Comparison of ENCODE assay signal across 16 cellular contexts in genomic region chr14:55720796-55721195, GRCh38.
DNase-seq lines count a peak whose midpoint lies in the region; ATAC-seq and TF ChIP-seq lines count a peak whose summit lies in the region.
"Had no signal": no experiment of that assay in that cellular context is flagged by ENCODE, and none has a peak within 500 bp of the region (broad histone marks: within the 10 kb centered on the region; RNA-seq: fewer than 3 reads in every experiment).

No MANE protein-coding gene starts in this region.

- no peaks in the 10 kb centered on the region for H3K27me3 Mint-ChIP-seq in activated T-helper 2 cell treated with anti-CD3 and anti-CD28 coated beads, Interferon-gamma antibody, Interleukin-2, Interleukin-4, amounts not matched to agents 10 μg/mL and 5 μg/mL and 100 μg/mL, durations not matched to agents 14 hours and 24 hours and 36 hours (ENCODE audit: low read depth)
- H3K27me3 Mint-ChIP-seq: B cell; CD4-positive, alpha-beta T cell had no signal

- H2AK5ac ChIP-seq in trophoblast cell (ENCODE audit: low read length): no peak overlapping the region

- no peak overlapping the region for H3K14ac ChIP-seq in trophoblast cell (ENCODE audit: low read length)

- H3K23ac ChIP-seq in trophoblast cell (ENCODE audit: low read length): no peak overlapping the region

- no peak overlapping the region for H3K4me2 ChIP-seq in trophoblast cell (ENCODE audit: low read length)
- H3K4me2 ChIP-seq: A549 had no signal

- H3K27me3 ChIP-seq in trophoblast cell (ENCODE audit: insufficient read depth, low read length) (no peaks in the 10 kb centered on the region), gastrocnemius medialis (no peaks in the 10 kb centered on the region)
- H3K27me3 ChIP-seq: BLaER1 treated with 17β-estradiol and CSF1 and Interleukin-3, amounts not matched to agents 10 nM and 100 nM had no signal

- peak overlapping the region; percentile 99 for H3K27ac ChIP-seq in SK-N-MC
- peak overlapping the region; percentile 44 for H3K27ac ChIP-seq in epithelial cell of prostate
- no peak overlapping the region for H3K27ac ChIP-seq in trophoblast cell (ENCODE audit: low read depth, low read length)
- H3K27ac ChIP-seq in gastrocnemius medialis: no peak overlapping the region
- H3K27ac ChIP-seq: 22Rv1; A549; BLaER1 treated with 17β-estradiol and CSF1 and Interleukin-3, amounts not matched to agents 10 nM and 100 nM; C4-2B had no signal

- no peak overlapping the region for H3K4me3 Mint-ChIP-seq in activated T-helper 2 cell treated with anti-CD3 and anti-CD28 coated beads, Interferon-gamma antibody, Interleukin-2, Interleukin-4, amounts not matched to agents 10 μg/mL and 5 μg/mL and 100 μg/mL, durations not matched to agents 14 hours and 24 hours and 36 hours (ENCODE audit: low read depth)
- H3K4me3 Mint-ChIP-seq: B cell; CD4-positive, alpha-beta T cell; CD8-positive, alpha-beta T cell had no signal

- H3K4me1 ChIP-seq in trophoblast cell (ENCODE audit: control insufficient read depth in 1 of 2, insufficient read depth in 2 of 2, low read length in 2 of 2): no peaks in the 10 kb centered on the region
- H3K4me1 ChIP-seq in gastrocnemius medialis: no peaks in the 10 kb centered on the region
- H3K4me1 ChIP-seq: A549, Caco-2 had no signal

- H3K36me3 Mint-ChIP-seq in activated T-helper 2 cell treated with anti-CD3 and anti-CD28 coated beads, Interferon-gamma antibody, Interleukin-2, Interleukin-4, amounts not matched to agents 10 μg/mL and 5 μg/mL and 100 μg/mL, durations not matched to agents 14 hours and 24 hours and 36 hours (ENCODE audit: low read depth): no peaks in the 10 kb centered on the region
- H3K36me3 Mint-ChIP-seq in activated naive CD4-positive, alpha-beta T cell treated with anti-CD3 and anti-CD28 coated beads, Interleukin-2, amount 50 U/mL, for 72 hours: no peaks in the 10 kb centered on the region
- H3K36me3 Mint-ChIP-seq: CD8-positive, alpha-beta T cell had no signal

- H4K91ac ChIP-seq in trophoblast cell (ENCODE audit: low read depth, low read length): no peak overlapping the region

- intact Hi-C loops in activated T-helper 2 cell treated with anti-CD3 and anti-CD28 coated beads, Interferon-gamma antibody, Interleukin-2, Interleukin-4, amounts not matched to agents 10 μg/mL and 5 μg/mL and 100 μg/mL, durations not matched to agents 14 hours and 24 hours and 36 hours (cut with micrococcal nuclease): no loop called here
- intact Hi-C loops in gastrocnemius medialis (cut with DNase I; ENCODE audit: low total_unique reads): no loop called here

- H3K36me3 ChIP-seq in SK-N-MC (ENCODE audit: insufficient read depth, low read length): no peaks in the 10 kb centered on the region
- no peaks in the 10 kb centered on the region for H3K36me3 ChIP-seq in trophoblast cell (ENCODE audit: control insufficient read depth in 1 of 2, insufficient read depth in 2 of 2, low read length in 2 of 2)
- no peaks in the 10 kb centered on the region for H3K36me3 ChIP-seq in gastrocnemius medialis
- H3K36me3 ChIP-seq: BLaER1 treated with 17β-estradiol and CSF1 and Interleukin-3, amounts not matched to agents 10 nM and 100 nM had no signal

- H3K18ac ChIP-seq in trophoblast cell (ENCODE audit: low read length): no peak overlapping the region

- no CpG with 5 or more reads among the region's 4 CpGs for WGBS in trophoblast cell (ENCODE audit: extremely low coverage, insufficient coverage, insufficient read length)

- no peak overlapping the region for H2BK120ac ChIP-seq in trophoblast cell (ENCODE audit: insufficient read depth, low read length, poor library complexity)

- no peak overlapping the region for H2BK12ac ChIP-seq in trophoblast cell (ENCODE audit: low read length)

- H2AFZ ChIP-seq in trophoblast cell (ENCODE audit: insufficient read depth, low read length, poor library complexity): no peak overlapping the region

- DNase-seq in M059J (ENCODE audit: low read depth) (peak; percentile 16), SK-N-MC (ENCODE audit: low read depth, low spot score) (no peak), epithelial cell of prostate (ENCODE audit: low read depth, low spot score) (no peak), trophoblast cell (peak; percentile 58 to 84), gastrocnemius medialis (no peak)
- DNase-seq in activated T-helper 2 cell treated with anti-CD3 and anti-CD28 coated beads, Interferon-gamma antibody, Interleukin-2, Interleukin-4, amounts not matched to agents 10 μg/mL and 5 μg/mL and 100 μg/mL, durations not matched to agents 14 hours and 24 hours and 36 hours (ENCODE audit: low spot score): no peak
- DNase-seq in activated naive CD4-positive, alpha-beta T cell treated with anti-CD3 and anti-CD28 coated beads, Interleukin-2, amount 50 U/mL, for 72 hours (ENCODE audit: low spot score in 2 of 2): no peak
- DNase-seq: Caco-2; CD4-positive, alpha-beta T cell; CD8-positive, alpha-beta T cell; GF-D8 had no signal

- H3K4me3 ChIP-seq in SK-N-MC (no peak overlapping the region), trophoblast cell (ENCODE audit: low read depth, low read length) (no peak overlapping the region), gastrocnemius medialis (no peak overlapping the region)
- H3K4me3 ChIP-seq: A549; BLaER1 treated with 17β-estradiol and CSF1 and Interleukin-3, amounts not matched to agents 10 nM and 100 nM had no signal

- TF ChIP-seq CTCF in gastrocnemius medialis (IDR thresholded peaks at IDR 0.05 in 4 of 5, conservative IDR thresholded peaks at IDR 0.05 in 1 of 5): no peak

- no peak overlapping the region for H2BK5ac ChIP-seq in trophoblast cell (ENCODE audit: low read depth, low read length, poor library complexity)

- no peaks in the 10 kb centered on the region for H3K79me1 ChIP-seq in trophoblast cell (ENCODE audit: low read length)

- H3K9me3 ChIP-seq in SK-N-MC (ENCODE audit: low read depth, low read length): no peaks in the 10 kb centered on the region
- no peaks in the 10 kb centered on the region for H3K9me3 ChIP-seq in trophoblast cell (ENCODE audit: insufficient read depth, low read depth, low read length)
- no peaks in the 10 kb centered on the region for H3K9me3 ChIP-seq in gastrocnemius medialis
- H3K9me3 ChIP-seq: A549, Caco-2 had no signal

- no peak overlapping the region for H4K12ac ChIP-seq in trophoblast cell (ENCODE audit: low read depth, low read length)

- TF ChIP-seq POLR2A in gastrocnemius medialis (IDR thresholded peaks at IDR 0.05): no peak

- H3K27ac Mint-ChIP-seq in activated T-helper 2 cell treated with anti-CD3 and anti-CD28 coated beads, Interferon-gamma antibody, Interleukin-2, Interleukin-4, amounts not matched to agents 10 μg/mL and 5 μg/mL and 100 μg/mL, durations not matched to agents 14 hours and 24 hours and 36 hours: no peak overlapping the region
- no peak overlapping the region for H3K27ac Mint-ChIP-seq in activated naive CD4-positive, alpha-beta T cell treated with anti-CD3 and anti-CD28 coated beads, Interleukin-2, amount 50 U/mL, for 72 hours
- H3K27ac Mint-ChIP-seq: B cell; CD4-positive, alpha-beta T cell; CD8-positive, alpha-beta T cell had no signal

- H3K79me2 ChIP-seq in trophoblast cell (ENCODE audit: control insufficient read depth, insufficient read depth, low read length, poor library complexity): no peaks in the 10 kb centered on the region

- no peaks in the 10 kb centered on the region for H3K9me3 Mint-ChIP-seq in activated T-helper 2 cell treated with anti-CD3 and anti-CD28 coated beads, Interferon-gamma antibody, Interleukin-2, Interleukin-4, amounts not matched to agents 10 μg/mL and 5 μg/mL and 100 μg/mL, durations not matched to agents 14 hours and 24 hours and 36 hours
- no peaks in the 10 kb centered on the region for H3K9me3 Mint-ChIP-seq in activated naive CD4-positive, alpha-beta T cell treated with anti-CD3 and anti-CD28 coated beads, Interleukin-2, amount 50 U/mL, for 72 hours
- H3K9me3 Mint-ChIP-seq: CD4-positive, alpha-beta T cell; CD8-positive, alpha-beta T cell had no signal

- H4K8ac ChIP-seq in trophoblast cell (ENCODE audit: low read depth, low read length): no peak overlapping the region

- H3K4me1 Mint-ChIP-seq in activated T-helper 2 cell treated with anti-CD3 and anti-CD28 coated beads, Interferon-gamma antibody, Interleukin-2, Interleukin-4, amounts not matched to agents 10 μg/mL and 5 μg/mL and 100 μg/mL, durations not matched to agents 14 hours and 24 hours and 36 hours (ENCODE audit: low read depth): peaks cover 5% of the 10 kb centered on the region
- H3K4me1 Mint-ChIP-seq: B cell had no signal

- H3K9ac ChIP-seq in SK-N-MC (ENCODE audit: insufficient read length): no peak overlapping the region
- H3K9ac ChIP-seq in trophoblast cell (ENCODE audit: low read length): no peak overlapping the region
- H3K9ac ChIP-seq: BLaER1 treated with 17β-estradiol and CSF1 and Interleukin-3, amounts not matched to agents 10 nM and 100 nM had no signal

- in situ Hi-C loops in gastrocnemius medialis (cut with MboI; ENCODE audit: low sequenced_read_pairs in 4 of 4): loop anchor here in 2 of 4 donors (25.0 kb wide), 2 partner anchors 617 to 742 kb away; no protein-coding TSS in a partner anchor

- ATAC-seq in activated naive CD4-positive, alpha-beta T cell treated with anti-CD3 and anti-CD28 coated beads, Interleukin-2, amount 50 U/mL, for 72 hours: no peak
- no peak for ATAC-seq in gastrocnemius medialis
- ATAC-seq: CD8-positive, alpha-beta T cell had no signal

- H3K4ac ChIP-seq in trophoblast cell (ENCODE audit: low read depth, low read length): no peak overlapping the region

Comparison
In these comparisons a context has a peak if more than half of its experiments do, and no peak if none do; other contexts are left out.
1. DNase-seq: peak in M059J (single experiment) and trophoblast cell (2 of 2); none in SK-N-MC (single experiment), epithelial cell of prostate (single experiment), activated T-helper 2 cell treated with anti-CD3 and anti-CD28 coated beads, Interferon-gamma antibody, Interleukin-2, Interleukin-4, amounts not matched to agents 10 μg/mL and 5 μg/mL and 100 μg/mL, durations not matched to agents 14 hours and 24 hours and 36 hours (single experiment), activated naive CD4-positive, alpha-beta T cell treated with anti-CD3 and anti-CD28 coated beads, Interleukin-2, amount 50 U/mL, for 72 hours (0 of 2) and gastrocnemius medialis (0 of 2).
2. H3K27ac ChIP-seq: peak in SK-N-MC (single experiment) and epithelial cell of prostate (single experiment); none in trophoblast cell (single experiment) and gastrocnemius medialis (0 of 4).